In the genomic region with DNA sequence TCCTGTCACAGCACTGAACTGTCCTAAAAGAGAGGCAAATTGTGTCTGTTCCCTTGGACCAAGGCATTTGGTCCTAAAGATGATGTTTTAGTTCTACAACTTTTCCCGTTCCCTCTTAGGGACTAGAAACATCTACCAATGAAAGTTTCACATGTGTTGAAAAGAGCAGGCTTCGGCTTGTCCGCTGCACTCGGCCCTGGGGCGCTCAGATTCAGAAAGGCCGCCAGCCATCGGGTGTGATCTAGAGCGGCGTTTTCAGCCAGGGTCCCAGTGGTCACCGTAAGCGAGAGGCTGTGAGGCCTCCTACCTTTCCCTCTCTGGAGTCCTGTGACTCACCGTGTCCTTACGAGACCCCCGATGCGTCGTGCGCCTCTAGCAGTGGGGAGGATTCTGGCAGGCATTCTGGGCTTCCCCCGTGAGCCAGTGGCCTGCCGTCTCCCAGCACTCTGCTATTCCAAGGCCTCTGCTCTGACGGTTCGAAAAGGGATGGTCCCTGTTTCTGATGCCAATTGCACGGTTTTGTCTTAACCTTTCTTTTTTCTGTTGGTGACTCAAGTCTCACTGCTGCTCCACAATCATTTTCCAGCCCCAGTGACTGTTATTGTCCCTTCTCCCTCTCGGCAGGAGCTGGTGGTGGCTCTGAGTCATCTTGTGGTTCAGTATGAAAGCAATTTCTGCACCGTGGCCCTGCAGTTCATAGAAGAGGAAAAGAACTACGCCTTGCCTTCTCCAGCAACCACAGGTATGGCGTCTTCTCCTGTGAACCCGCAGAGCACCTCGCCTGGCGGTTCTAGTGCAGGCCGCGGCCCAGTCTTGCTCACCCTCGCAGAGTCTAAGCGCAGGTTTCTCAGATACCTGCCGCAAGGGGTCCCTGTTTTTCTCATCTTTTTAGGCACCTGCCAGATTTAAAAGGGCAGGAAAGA, we compare ENCODE assay signal across 8 cellular contexts.
A peak's percentile ranks its signal among the peaks of the same experiment; 100 is the strongest.
DNase-seq lines count a peak whose midpoint lies in the region; ATAC-seq and TF ChIP-seq lines count a peak whose summit lies in the region.

No MANE protein-coding gene starts in this region.

- H3K4me3 ChIP-seq in GM12875 (ENCODE audit: low read depth, low read length) (no peak overlapping the region), SJCRH30 (peak overlapping the region; percentile 4), right cardiac atrium (ENCODE audit: low read length) (no peak overlapping the region)

- peaks cover 11% of the 10 kb centered on the region; the same call in 1 of the 2 replicates for H3K36me3 ChIP-seq in SJCRH30

- 0 out of 2 replicates have a peak, but pooled peaks have one; percentile 15 for TF ChIP-seq CTCF in GM12875 (IDR thresholded peaks at IDR 0.05; ENCODE audit: borderline replicate concordance, insufficient read depth, low read depth, low read length)

- peak; percentile 69 to 75 for DNase-seq in SJCRH30
- peak; percentile 69 for DNase-seq in activated gamma-delta T cell treated with Interleukin-2 at 50 U/mL for 16 hours
- peak in 1 of 3 donors; percentile 74 for DNase-seq in right cardiac atrium
- peak; percentile 40 to 73 (median 52) for DNase-seq in stimulated activated CD4-positive, alpha-beta T cell treated with anti-CD3 and anti-CD28 coated beads, Interleukin-1b, Interleukin-23, amount 100 ng/mL, for 24 hours (ENCODE audit: low read depth in 4 of 4, low spot score in 1 of 4)
- no peak for DNase-seq in NCI-H2227 treated with DMSO at 0.1 percent for 48 hours (lab: John Stamatoyannopoulos, UW)
- no peak for DNase-seq in iPS-NIHi7 (ENCODE audit: extremely low spot score)

- no peaks in the 10 kb centered on the region for H3K9me3 ChIP-seq in SJCRH30 (replicated peaks)
- H3K9me3 ChIP-seq in right cardiac atrium (ENCODE audit: control insufficient read depth, low read length), result no peaks in the 10 kb centered on the region

- H3K4me1 ChIP-seq in SJCRH30 (peaks cover 9% of the 10 kb centered on the region), right cardiac atrium (ENCODE audit: control insufficient read depth, insufficient read depth, low read length) (peaks cover 3% of the 10 kb centered on the region)

- WGBS in right cardiac atrium, result 55% methylated on average over 34 of the region's 34 CpGs

- ATAC-seq in HG03064 (IDR thresholded peaks at IDR 0.05; ENCODE audit: low read depth, unreplicated experiment) (peak; percentile 33), right cardiac atrium (peak; percentile 10 to 41)

- intact Hi-C loops in right cardiac atrium (cut with DNase I), result no loop called here

- H3K27ac ChIP-seq in SJCRH30 (peak overlapping the region; percentile 66), right cardiac atrium (ENCODE audit: low read length) (no peak overlapping the region)

- no peaks in the 10 kb centered on the region for H3K27me3 ChIP-seq in SJCRH30
- no peaks in the 10 kb centered on the region for H3K27me3 ChIP-seq in right cardiac atrium (ENCODE audit: control insufficient read depth, insufficient read depth)

Comparison
In these comparisons a context has a peak if more than half of its experiments do, and no peak if none do; other contexts are left out.
1. DNase-seq: peak in SJCRH30 (2 of 2), activated gamma-delta T cell treated with Interleukin-2 at 50 U/mL for 16 hours (single experiment) and stimulated activated CD4-positive, alpha-beta T cell treated with anti-CD3 and anti-CD28 coated beads, Interleukin-1b, Interleukin-23, amount 100 ng/mL, for 24 hours (4 of 4); none in NCI-H2227 treated with DMSO at 0.1 percent for 48 hours (single experiment) and iPS-NIHi7 (single experiment).